In the genomic region with DNA sequence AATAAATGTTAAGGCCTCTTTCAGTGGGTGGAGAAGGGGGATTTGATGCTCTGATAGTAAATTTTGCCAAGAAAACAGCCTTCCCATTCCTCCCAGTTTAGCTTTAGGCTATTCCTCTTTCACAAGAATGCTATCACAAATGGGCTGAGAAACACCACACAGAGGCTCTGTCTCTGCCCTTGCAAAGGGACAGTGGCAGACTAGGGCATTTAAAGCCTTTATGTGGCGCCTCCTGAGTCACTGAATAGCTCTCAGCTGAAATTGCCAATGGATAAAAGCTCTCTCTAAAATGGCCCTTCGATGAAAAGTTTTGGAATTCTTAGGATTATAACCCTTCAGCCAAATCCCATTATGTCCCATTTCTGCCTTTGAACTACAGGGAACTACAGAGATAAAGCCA, we compare ENCODE assay signal across 20 cellular contexts.
"Had no signal": no experiment of that assay in that cellular context is flagged by ENCODE, and none has a peak within 500 bp of the region (broad histone marks: within the 10 kb centered on the region; RNA-seq: fewer than 3 reads in every experiment).

No MANE protein-coding gene starts in this region.

- H3K4me1 Mint-ChIP-seq: immature natural killer cell had no signal

- H3K9me3 Mint-ChIP-seq: dendritic cell treated with granulocyte-macrophage colony-stimulating factor and Interleukin-4, amounts not matched to agents 40 ng/mL and 50 ng/mL, for 4 days had no signal

- H3K79me2 ChIP-seq: hepatocyte had no signal

- H3K4me3 Mint-ChIP-seq: dendritic cell treated with granulocyte-macrophage colony-stimulating factor and Interleukin-4, amounts not matched to agents 40 ng/mL and 50 ng/mL, for 4 days; effector memory CD8-positive, alpha-beta T cell; endodermal cell; immature natural killer cell had no signal

- H3K9me3 ChIP-seq: colonic mucosa, esophagus muscularis mucosa had no signal

- H3K4me1 ChIP-seq: colonic mucosa, esophagus muscularis mucosa, foreskin keratinocyte, gastroesophageal sphincter, heart left ventricle, left lung, lower lobe of right lung had no signal

- H3K27ac ChIP-seq: colonic mucosa, epithelial cell of prostate, esophagus muscularis mucosa, foreskin keratinocyte, gastroesophageal sphincter, heart left ventricle, hepatocyte, left lung, lower lobe of right lung had no signal

- H2AFZ ChIP-seq: hepatocyte had no signal

- H3K36me3 Mint-ChIP-seq: immature natural killer cell had no signal

- H3K4me2 ChIP-seq: hepatocyte had no signal

- H3K27me3 Mint-ChIP-seq: dendritic cell treated with granulocyte-macrophage colony-stimulating factor and Interleukin-4, amounts not matched to agents 40 ng/mL and 50 ng/mL, for 4 days; effector memory CD8-positive, alpha-beta T cell had no signal

- H3K27me3 ChIP-seq: colonic mucosa, esophagus muscularis mucosa, foreskin keratinocyte, gastroesophageal sphincter, heart left ventricle, hepatocyte, left lung had no signal

- H3K27ac Mint-ChIP-seq: dendritic cell treated with granulocyte-macrophage colony-stimulating factor and Interleukin-4, amounts not matched to agents 40 ng/mL and 50 ng/mL, for 4 days; effector memory CD8-positive, alpha-beta T cell; endodermal cell; immature natural killer cell had no signal

- ATAC-seq: effector memory CD8-positive, alpha-beta T cell; foreskin keratinocyte; gastroesophageal sphincter; heart left ventricle; left cardiac atrium; left lung; left ventricle myocardium superior; lower lobe of right lung had no signal

- H3K4me3 ChIP-seq: colonic mucosa, esophagus muscularis mucosa, gastroesophageal sphincter, heart left ventricle, hepatocyte, left lung, lower lobe of right lung had no signal

- H3K36me3 ChIP-seq: colonic mucosa, esophagus muscularis mucosa, gastroesophageal sphincter, heart left ventricle, left lung, lower lobe of right lung had no signal

- DNase-seq: colonic mucosa; cortex of kidney; effector CD8-positive, alpha-beta T cell; effector memory CD8-positive, alpha-beta T cell; endodermal cell; foreskin keratinocyte; heart left ventricle; hypothalamus; immature natural killer cell; left cardiac atrium; left lung; left ventricle myocardium superior; lower lobe of right lung; mesenchymal stem cell; midbrain had no signal
